Comparison of ENCODE assay signal across 10 cellular contexts in genomic region chr4:1204828-1205591, GRCh38. TPM values are rescaled to one million over a fixed set of nuclear protein-coding genes. Genes with fewer than 3 reads are reported as not detected.
A peak's percentile ranks its signal among the peaks of the same experiment; 100 is the strongest.
DNase-seq lines count a peak whose midpoint lies in the region; ATAC-seq and TF ChIP-seq lines count a peak whose summit lies in the region.
"Had no signal": no experiment of that assay in that cellular context is flagged by ENCODE, and none has a peak within 500 bp of the region (broad histone marks: within the 10 kb centered on the region; RNA-seq: fewer than 3 reads in every experiment).

No MANE protein-coding gene starts in this region.

- no peaks in the 10 kb centered on the region for H3K9me3 ChIP-seq in CD8-positive, alpha-beta memory T cell (ENCODE audit: low read length)
- H3K9me3 ChIP-seq: gastroesophageal sphincter had no signal

- H3K27me3 ChIP-seq in CD8-positive, alpha-beta memory T cell (ENCODE audit: insufficient read depth, low read length, poor library complexity, severe bottlenecking) = no peaks in the 10 kb centered on the region
- H3K27me3 ChIP-seq: gastroesophageal sphincter had no signal

- H3K27ac ChIP-seq in CD8-positive, alpha-beta memory T cell (ENCODE audit: low read depth, low read length) = no peak overlapping the region
- peak overlapping the region; percentile 39 for H3K27ac ChIP-seq in RWPE1

- DNase-seq in CD8-positive, alpha-beta memory T cell = peak in 1 of 5 donors; percentile 45
- no peak for DNase-seq in RWPE1 (ENCODE audit: low spot score)
- peak; percentile 28 for DNase-seq in left cardiac atrium
- peak in 8 of 10 donors; percentile 0 to 71 (median 8) for DNase-seq in posterior cingulate gyrus
- DNase-seq in NCI-H345 (lab: John Stamatoyannopoulos, UW) = no peak
- DNase-seq in putamen (ENCODE audit: low spot score) = no peak
- DNase-seq in AML-193 (lab: John Stamatoyannopoulos, UW) = no peak
- DNase-seq in GM20000 (ENCODE audit: low spot score) = no peak
- DNase-seq: central memory CD4-positive, alpha-beta T cell had no signal

- H3K36me3 ChIP-seq in CD8-positive, alpha-beta memory T cell (ENCODE audit: insufficient read depth, low read length) = no peaks in the 10 kb centered on the region
- H3K36me3 ChIP-seq: gastroesophageal sphincter had no signal

- TF ChIP-seq CTCF in RWPE1 (conservative IDR thresholded peaks at IDR 0.05; ENCODE audit: low read depth) = no peak
- no peak for TF ChIP-seq CTCF in GM20000 (IDR thresholded peaks at IDR 0.05; ENCODE audit: extremely low read depth, missing control alignments)

- POLR2A ChIA-PET in CD8-positive, alpha-beta memory T cell (lab: Charles Lee) = interaction anchor here (0.6 kb wide), 1 partner anchor 42 kb away, joined by 3 read pairs; no protein-coding TSS in a partner anchor
- POLR2A ChIA-PET in RWPE1 (lab: Yijun Ruan, JAX; ENCODE audit: low non-redundant PET) = no interaction called here

- intact Hi-C loops in left cardiac atrium (cut with DNase I) (no loop called here), posterior cingulate gyrus (cut with DNase I) (no loop called here)

- H3K4me1 ChIP-seq in CD8-positive, alpha-beta memory T cell (ENCODE audit: insufficient read depth, low read length) = peaks cover 54% of the 10 kb centered on the region

- CTCF ChIA-PET in CD8-positive, alpha-beta memory T cell (lab: Charles Lee) = interaction anchor here (1.2 to 3.4 kb wide), 3 partner anchors 11 to 63 kb away, joined by 3 to 13 read pairs (median 3); no protein-coding TSS in a partner anchor
- CTCF ChIA-PET in RWPE1 (lab: Yijun Ruan, JAX) = no interaction called here

- H3K36me3 Mint-ChIP-seq in CD8-positive, alpha-beta memory T cell = peaks cover 0 to 5% (median 0%) of the 10 kb centered on the region in 3 donors

- peak overlapping the region in 7 of 8 donors; percentile 39 to 100 (median 93) for H3K27ac Mint-ChIP-seq in CD8-positive, alpha-beta memory T cell

- H3K4me3 Mint-ChIP-seq in CD8-positive, alpha-beta memory T cell = peak overlapping the region in 4 of 7 donors; percentile 34 to 80 (median 49)

- no peak for ATAC-seq in left cardiac atrium
- ATAC-seq: gastroesophageal sphincter had no signal

- no peaks in the 10 kb centered on the region for H3K27me3 Mint-ChIP-seq in CD8-positive, alpha-beta memory T cell

- H3K4me3 ChIP-seq in CD8-positive, alpha-beta memory T cell (ENCODE audit: low read length) = no peak overlapping the region
- H3K4me3 ChIP-seq: gastroesophageal sphincter had no signal

- H3K4me1 Mint-ChIP-seq in CD8-positive, alpha-beta memory T cell = peaks cover 40 to 60% (median 42%) of the 10 kb centered on the region in 3 donors

- H3K9me3 Mint-ChIP-seq in CD8-positive, alpha-beta memory T cell = no peaks in the 10 kb centered on the region

RNA-seq across cellular contexts. Expression of gene SPON2, which starts 32.6 kb away (rescaled TPM):
- 1 to 10 TPM; 2.7 to 3.1 TPM for total RNA-seq in CD8-positive, alpha-beta memory T cell
- 43.9 TPM for polyA plus RNA-seq in CD8-positive, alpha-beta memory T cell
- total RNA-seq in left cardiac atrium = 10 to 100 TPM; 14.0 to 33.0 TPM

RNA-seq across cellular contexts. Expression of gene CTBP1, which starts 43.9 kb away (rescaled TPM):
- total RNA-seq in CD8-positive, alpha-beta memory T cell = 100 to 1,000 TPM; 139 to 149 TPM
- polyA plus RNA-seq in CD8-positive, alpha-beta memory T cell = 88.1 TPM
- total RNA-seq in left cardiac atrium = 100 to 1,000 TPM; 121 to 128 TPM

Comparison
In these comparisons a context has a peak if more than half of its experiments do, and no peak if none do; other contexts are left out.
1. DNase-seq: peak in left cardiac atrium (single experiment) and posterior cingulate gyrus (8 of 10); none in RWPE1 (single experiment), NCI-H345 (single experiment), putamen (single experiment), AML-193 (0 of 2) and GM20000 (single experiment).